ENCODE assay signal across 36 cellular contexts in genomic region chr2:121387591-121388325, GRCh38.
A peak's percentile ranks its signal among the peaks of the same experiment; 100 is the strongest.
DNase-seq lines count a peak whose midpoint lies in the region; TF ChIP-seq lines count a peak whose summit lies in the region.
"Had no signal": no experiment of that assay in that cellular context is flagged by ENCODE, and none has a peak within 500 bp of the region (broad histone marks: within the 10 kb centered on the region; RNA-seq: fewer than 3 reads in every experiment).

No MANE protein-coding gene starts in this region.

- H3K4me2 ChIP-seq in mammary epithelial cell (ENCODE audit: insufficient read depth, low read depth, low read length), result no peak overlapping the region
- H3K4me2 ChIP-seq: hepatocyte had no signal

- H3K9ac ChIP-seq in mammary epithelial cell (ENCODE audit: insufficient read depth, low read length) (no peak overlapping the region), adipocyte (ENCODE audit: low read length) (no peak overlapping the region), colonic mucosa (ENCODE audit: low read depth in 2 of 2, low read length in 2 of 2) (no peak overlapping the region)
- H3K9ac ChIP-seq: parathyroid adenoma had no signal

- H3K4me1 ChIP-seq in mammary epithelial cell (ENCODE audit: insufficient read depth, low read length) (peaks cover 27% of the 10 kb centered on the region), adipocyte (ENCODE audit: control insufficient read depth, insufficient read depth, low read length) (peaks cover 19% of the 10 kb centered on the region), colonic mucosa (no peaks in the 10 kb centered on the region)
- H3K4me1 ChIP-seq: gastroesophageal sphincter, parathyroid adenoma, Peyer's patch, right atrium auricular region, SJCRH30 had no signal

- H3K27ac ChIP-seq in mammary epithelial cell (ENCODE audit: insufficient read depth, low read depth, low read length), result no peak overlapping the region
- H3K27ac ChIP-seq in colonic mucosa, result no peak overlapping the region
- H3K27ac ChIP-seq: brain microvascular endothelial cell, gastroesophageal sphincter, hepatocyte, HL-60, parathyroid adenoma, Peyer's patch, right atrium auricular region, SJCRH30, testis had no signal

- H3K36me3 Mint-ChIP-seq in MCF 10A (ENCODE audit: insufficient read depth, unreplicated experiment), result peaks cover 52% of the 10 kb centered on the region

- no peaks in the 10 kb centered on the region for H4K20me1 ChIP-seq in mammary epithelial cell (ENCODE audit: insufficient read depth, low read length)

- H3K79me2 ChIP-seq in mammary epithelial cell (ENCODE audit: insufficient read depth, low read length), result peaks cover 4% of the 10 kb centered on the region
- H3K79me2 ChIP-seq: parathyroid adenoma had no signal

- H3K4me3 ChIP-seq in mammary epithelial cell (replicated peaks in 1 of 3; ENCODE audit: insufficient read depth in 1 of 3, low read depth in 2 of 3, low read length in 3 of 3), result no peak overlapping the region
- H3K4me3 ChIP-seq in adipocyte (ENCODE audit: low read length), result no peak overlapping the region
- no peak overlapping the region for H3K4me3 ChIP-seq in colonic mucosa
- no peak overlapping the region for H3K4me3 ChIP-seq in MG63
- H3K4me3 ChIP-seq: gastroesophageal sphincter, hepatocyte, Peyer's patch, right atrium auricular region, SJCRH30, testis had no signal

- dilution Hi-C loops in mammary epithelial cell (cut with HindIII; ENCODE audit: low sequenced_read_pairs), result no loop called here

- H3K9me3 ChIP-seq in mammary epithelial cell (replicated peaks; ENCODE audit: insufficient read depth, low read length), result no peaks in the 10 kb centered on the region
- H3K9me3 ChIP-seq in adipocyte (ENCODE audit: control insufficient read depth, low read length), result no peaks in the 10 kb centered on the region
- H3K9me3 ChIP-seq in colonic mucosa, result no peaks in the 10 kb centered on the region
- no peaks in the 10 kb centered on the region for H3K9me3 ChIP-seq in MG63
- H3K9me3 ChIP-seq: gastroesophageal sphincter, Peyer's patch, right atrium auricular region, SJCRH30, testis had no signal

- CTCF ChIA-PET in MCF 10A (lab: Yijun Ruan, JAX), result no interaction called here
- CTCF ChIA-PET in mammary epithelial cell (lab: Charles Lee; ENCODE audit: low non-redundant PET), result no interaction called here

- WGBS in mammary epithelial cell (ENCODE audit: low coverage, missing lambda C conversion rate), result 67% methylated on average over 5 of the region's 5 CpGs

- H3K36me3 ChIP-seq in mammary epithelial cell (ENCODE audit: insufficient read depth, low read length) (peaks cover 31% of the 10 kb centered on the region), adipocyte (ENCODE audit: control insufficient read depth, insufficient read depth, low read length, severe bottlenecking) (peaks cover 56% of the 10 kb centered on the region), colonic mucosa (peaks cover 6% of the 10 kb centered on the region), MG63 (peaks cover 38% of the 10 kb centered on the region)

- BruUV-seq in MCF 10A (replicated peaks; lab: Mats Ljungman, UMichigan) (no TSS peak), mammary epithelial cell (replicated peaks; lab: Mats Ljungman, UMichigan) (no TSS peak)

- H2AFZ ChIP-seq in mammary epithelial cell (ENCODE audit: low read depth, low read length), result no peak overlapping the region
- H2AFZ ChIP-seq: hepatocyte, parathyroid adenoma had no signal

- no peak overlapping the region for H3K4me3 Mint-ChIP-seq in MCF 10A (ENCODE audit: unreplicated experiment)
- H3K4me3 Mint-ChIP-seq: activated naive CD8-positive, alpha-beta T cell treated with anti-CD3 and anti-CD28 coated beads, Interleukin-2, amount 50 U/mL, for 24 hours; activated T-cell treated with anti-CD3 and anti-CD28 coated beads, Interleukin-2, amount 50 U/mL, for 24 hours; CD4-positive, alpha-beta T cell; H9; neural crest cell; stimulated activated naive CD8-positive, alpha-beta T cell treated with anti-CD3 and anti-CD28 coated beads, Interleukin-15, Interleukin-2, amounts not matched to agents 100 ng/mL and 50 ng/mL, for 24 hours; WTC11 had no signal

- peaks cover 22% of the 10 kb centered on the region for H3K4me1 Mint-ChIP-seq in MCF 10A (ENCODE audit: insufficient read depth, unreplicated experiment)
- H3K4me1 Mint-ChIP-seq: neural crest cell, WTC11 had no signal

- no peak for DNase-seq in MCF 10A (ENCODE audit: unreplicated experiment)
- DNase-seq in mammary epithelial cell, result no peak
- DNase-seq in adipocyte (ENCODE audit: low read depth), result peak; percentile 33
- DNase-seq in iris pigment epithelial cell (ENCODE audit: low read depth), result peak; percentile 50
- DNase-seq in colonic mucosa, result no peak
- no peak for DNase-seq in NCI-H2227 treated with DMSO at 0.1 percent for 48 hours (lab: John Stamatoyannopoulos, UW)
- no peak for DNase-seq in T-helper 1 cell
- DNase-seq in MG63, result no peak
- DNase-seq: activated gamma-delta T cell; activated naive CD8-positive, alpha-beta T cell treated with anti-CD3 and anti-CD28 coated beads, Interleukin-2, amount 50 U/mL, for 24 hours; activated T-cell treated with anti-CD3 and anti-CD28 coated beads, Interleukin-2, amount 50 U/mL, for 24 hours; AML-193; brain microvascular endothelial cell; CD4-positive, alpha-beta T cell; cerebellar nuclear complex; H9; Kasumi-1; left colon; NCI-H1436 treated with DMSO at 0.1 percent for 48 hours; NCI-H446 treated with DMSO at 0.1 percent for 48 hours; NCI-H82; Peyer's patch; SJCRH30; stimulated activated CD4-positive, alpha-beta T cell treated with anti-CD3 and anti-CD28 coated beads, Interleukin-2, amount 100 ng/mL, for 24 hours; stimulated activated CD8-positive, alpha-beta memory T cell treated with anti-CD3 and anti-CD28 coated beads, Interleukin-4, amount 100 ng/mL, for 48 hours; SW 1271; T1000; testis had no signal

- no peaks in the 10 kb centered on the region for H3K27me3 Mint-ChIP-seq in MCF 10A (ENCODE audit: insufficient read depth, unreplicated experiment)
- H3K27me3 Mint-ChIP-seq: activated naive CD8-positive, alpha-beta T cell treated with anti-CD3 and anti-CD28 coated beads, Interleukin-2, amount 50 U/mL, for 24 hours; activated T-cell treated with anti-CD3 and anti-CD28 coated beads, Interleukin-2, amount 50 U/mL, for 24 hours; CD4-positive, alpha-beta T cell; stimulated activated naive CD8-positive, alpha-beta T cell treated with anti-CD3 and anti-CD28 coated beads, Interleukin-15, Interleukin-2, amounts not matched to agents 100 ng/mL and 50 ng/mL, for 24 hours had no signal

- POLR2A ChIA-PET in MCF 10A (lab: Yijun Ruan, JAX), result interaction anchor here (1.0 to 1.2 kb wide), 4 partner anchors 8 to 293 kb away, joined by 3 to 5 read pairs (median 3); no protein-coding TSS in a partner anchor

- no peak for TF ChIP-seq CTCF in MCF 10A (IDR thresholded peaks at IDR 0.05; ENCODE audit: unreplicated experiment)
- no peak for TF ChIP-seq CTCF in mammary epithelial cell (conservative IDR thresholded peaks at IDR 0.05 in 1 of 2, IDR thresholded peaks at IDR 0.05 in 1 of 2; ENCODE audit: extremely low read depth in 1 of 2, insufficient read depth in 1 of 2, low read depth in 1 of 2, low read length in 2 of 2)
- no peak for TF ChIP-seq CTCF in colonic mucosa (IDR thresholded peaks at IDR 0.05)

- intact Hi-C loops in MCF 10A (cut with micrococcal nuclease) (no loop called here), mammary epithelial cell (cut with micrococcal nuclease) (no loop called here), colonic mucosa (cut with DNase I) (no loop called here)

- no peaks in the 10 kb centered on the region for H3K27me3 ChIP-seq in mammary epithelial cell (ENCODE audit: insufficient read depth, low read length)
- no peaks in the 10 kb centered on the region for H3K27me3 ChIP-seq in adipocyte (replicated peaks; ENCODE audit: control insufficient read depth, insufficient read depth, low read length)
- no peaks in the 10 kb centered on the region for H3K27me3 ChIP-seq in colonic mucosa
- H3K27me3 ChIP-seq in MG63, result no peaks in the 10 kb centered on the region
- H3K27me3 ChIP-seq: brain microvascular endothelial cell, gastroesophageal sphincter, hepatocyte, Peyer's patch, right atrium auricular region, SJCRH30, testis had no signal

- no peaks in the 10 kb centered on the region for H3K9me3 Mint-ChIP-seq in MCF 10A (ENCODE audit: unreplicated experiment)
- H3K9me3 Mint-ChIP-seq: activated naive CD8-positive, alpha-beta T cell treated with anti-CD3 and anti-CD28 coated beads, Interleukin-2, amount 50 U/mL, for 24 hours; activated T-cell treated with anti-CD3 and anti-CD28 coated beads, Interleukin-2, amount 50 U/mL, for 24 hours; CD4-positive, alpha-beta T cell; H9; neural crest cell; stimulated activated naive CD8-positive, alpha-beta T cell treated with anti-CD3 and anti-CD28 coated beads, Interleukin-15, Interleukin-2, amounts not matched to agents 100 ng/mL and 50 ng/mL, for 24 hours; WTC11 had no signal

- H3K27ac Mint-ChIP-seq in MCF 10A (ENCODE audit: low read depth, unreplicated experiment), result peak overlapping the region; percentile 75
- H3K27ac Mint-ChIP-seq: activated naive CD8-positive, alpha-beta T cell treated with anti-CD3 and anti-CD28 coated beads, Interleukin-2, amount 50 U/mL, for 24 hours; CD4-positive, alpha-beta T cell; H9; stimulated activated naive CD8-positive, alpha-beta T cell treated with anti-CD3 and anti-CD28 coated beads, Interleukin-15, Interleukin-2, amounts not matched to agents 100 ng/mL and 50 ng/mL, for 24 hours; WTC11 had no signal

- in situ Hi-C loops in mammary epithelial cell (cut with MboI; ENCODE audit: low sequenced_read_pairs in 2 of 2), result no loop called here

Comparison
In these comparisons a context has a peak if more than half of its experiments do, and no peak if none do; other contexts are left out.
1. DNase-seq: peak in adipocyte (single experiment) and iris pigment epithelial cell (single experiment); none in MCF 10A (single experiment), mammary epithelial cell (single experiment), colonic mucosa (single experiment), NCI-H2227 treated with DMSO at 0.1 percent for 48 hours (single experiment), T-helper 1 cell (0 of 5) and MG63 (single experiment).